In the genomic region with DNA sequence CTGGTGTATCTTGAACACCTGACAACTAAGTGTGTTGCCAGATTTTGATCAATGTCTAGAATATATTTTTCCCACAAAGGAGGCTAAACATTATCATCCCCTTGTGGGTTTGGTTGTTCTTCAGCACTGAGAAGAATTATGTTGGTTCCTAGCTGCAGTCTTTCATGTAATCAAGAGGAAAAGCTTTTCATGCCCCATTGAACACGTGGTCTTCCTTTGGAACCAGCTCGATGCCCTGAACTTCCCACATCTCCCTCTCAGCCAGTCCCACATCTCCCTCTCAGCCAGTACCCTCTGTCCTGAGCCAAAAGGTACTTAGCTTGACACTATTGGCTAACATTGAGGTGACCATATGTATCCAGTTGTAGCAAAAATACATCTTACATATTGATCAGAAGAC, we compare ENCODE assay signal across 1 cellular context.
TF ChIP-seq lines count a peak whose summit lies in the region.

No MANE protein-coding gene starts in this region.

TF ChIP-seq in IMR-90, 13 proteins besides CTCF, POLR2A, EP300 and RAD21 (continued from another document):
- TF ChIP-seq RFX5 (IDR thresholded peaks at IDR 0.05; ENCODE audit: low read depth, low read length): no peak
- TF ChIP-seq MXI1 (IDR thresholded peaks at IDR 0.05; ENCODE audit: borderline replicate concordance, low read depth, low read length): no peak
